In genomic region chr7:43636093-43636492, GRCh38 we compare ENCODE assay signal across 9 cellular contexts. TPM values are rescaled to one million over a fixed set of nuclear protein-coding genes. Genes with fewer than 3 reads are reported as not detected.
A peak's percentile ranks its signal among the peaks of the same experiment; 100 is the strongest.
DNase-seq lines count a peak whose midpoint lies in the region; ATAC-seq, FAIRE-seq and TF ChIP-seq lines count a peak whose summit lies in the region.
"Had no signal": no experiment of that assay in that cellular context is flagged by ENCODE, and none has a peak within 500 bp of the region (broad histone marks: within the 10 kb centered on the region; RNA-seq: fewer than 3 reads in every experiment).

No MANE protein-coding gene starts in this region.

- H3K27ac ChIP-seq in GM23248 = peak overlapping the region; percentile 82; the same call in 1 of the 2 replicates
- H3K27ac ChIP-seq in pancreas = peak overlapping the region in 2 of 4 donors; percentile 3 to 31

- no peak overlapping the region for H2AFZ ChIP-seq in GM23248

- no peaks in the 10 kb centered on the region for H3K9me2 ChIP-seq in GM23248 (ENCODE audit: insufficient read depth)

- H3K4me1 ChIP-seq in GM23248 (ENCODE audit: insufficient read depth) (peaks cover 51% of the 10 kb centered on the region), pancreas (peaks cover 11 to 15% (median 12%) of the 10 kb centered on the region in 3 donors)

- H3K4me3 ChIP-seq in GM23248 (no peak overlapping the region), pancreas (no peak overlapping the region)

- no peak for FAIRE-seq in pancreas (lab: Jason Lieb, UNC)

- intact Hi-C loops in pancreas (cut with DNase I) = no loop called here

- peaks cover 91% of the 10 kb centered on the region for H3F3A ChIP-seq in GM23248 (ENCODE audit: insufficient read depth)

- no peaks in the 10 kb centered on the region for H3K9me3 ChIP-seq in GM23248 (ENCODE audit: low read depth)
- H3K9me3 ChIP-seq in pancreas = no peaks in the 10 kb centered on the region

- 88 to 91% methylated on average over 6 of the region's 6 CpGs for WGBS in GM23248 (ENCODE audit: low coverage in 1 of 2, low lambda C conversion rate in 2 of 2, missing lambda C conversion rate in 2 of 2), 2 experiments
- WGBS in pancreas, 2 donors = 54 to 58% methylated on average over 6 of the region's 6 CpGs

- DNase-seq in GM23248 (peak; percentile 50), NCI-H2196 treated with DMSO at 0.1 percent for 48 hours (lab: John Stamatoyannopoulos, UW; ENCODE audit: unreplicated experiment) (peak; percentile 59), dedifferentiated amniotic fluid mesenchymal stem cell (ENCODE audit: extremely low spot score) (peak; percentile 43), pancreas (peak in 1 of 6 donors; percentile 38), left lobe of liver (ENCODE audit: low spot score) (no peak)
- DNase-seq: activated CD4-positive, CD25-positive, alpha-beta regulatory T cell; GF-D8 had no signal

- H3K79me2 ChIP-seq in GM23248 (ENCODE audit: insufficient read depth) = peaks cover 98% of the 10 kb centered on the region

- H3K36me3 ChIP-seq in GM23248 (ENCODE audit: low read depth) (peaks cover 71% of the 10 kb centered on the region), pancreas (peaks cover 0 to 17% (median 6%) of the 10 kb centered on the region in 3 donors)

- no peak for TF ChIP-seq CTCF in pancreas (IDR thresholded peaks at IDR 0.05)

- H4K20me1 ChIP-seq in GM23248 (ENCODE audit: insufficient read depth) = no peaks in the 10 kb centered on the region

- peak in 3 of 4 donors; percentile 30 to 39 (median 32) for ATAC-seq in pancreas
- no peak for ATAC-seq in left lobe of liver
- no peak for ATAC-seq in GM21526 (IDR thresholded peaks at IDR 0.05; ENCODE audit: low FRiP score, unreplicated experiment)
- no peak for ATAC-seq in HG02870 (IDR thresholded peaks at IDR 0.05; ENCODE audit: unreplicated experiment)

- in situ Hi-C loops in GM23248 (cut with MboI) = no loop called here

- no peak overlapping the region for H3K4me2 ChIP-seq in GM23248 (ENCODE audit: unreplicated experiment)

- H3K9ac ChIP-seq in GM23248 = no peak overlapping the region

- H3K27me3 ChIP-seq in GM23248 (replicated peaks; ENCODE audit: insufficient read depth) (no peaks in the 10 kb centered on the region), pancreas (no peaks in the 10 kb centered on the region)

RNA-seq across cellular contexts. Expression of gene STK17A, which starts 53.2 kb away (rescaled TPM):
- 132 and 137 TPM in 2 replicates for total RNA-seq in GM23248 (2014; rRNA removed; shearing (Covaris generic))
- polyA plus RNA-seq in GM23248 (2016; fragmentation: Nextera tagmentation; extraction: Ambion mirVana) (102 TPM in 2 replicates), pancreas (10 to 100 TPM in 1 of 2 donors, 1 to 10 TPM in 1; 7.0 to 11.7 TPM)
- total RNA-seq in pancreas (10 to 100 TPM in 4 of 6 donors, 1 to 10 TPM in 2; 9.4 to 19.3 (median 11.7) TPM), left lobe of liver (2.9 TPM)

Comparison
In these comparisons a context has a peak if more than half of its experiments do, and no peak if none do; other contexts are left out.
1. ATAC-seq: peak in pancreas (3 of 4); none in left lobe of liver (single experiment), GM21526 (single experiment) and HG02870 (single experiment).